ENCODE assay signal across 25 cellular contexts in genomic region chr1:69777423-69777822, GRCh38.
"Had no signal": no experiment of that assay in that cellular context is flagged by ENCODE, and none has a peak within 500 bp of the region (broad histone marks: within the 10 kb centered on the region; RNA-seq: fewer than 3 reads in every experiment).

No MANE protein-coding gene starts in this region.

- H3K36me3 ChIP-seq: ascending aorta, SJSA1 had no signal

- ATAC-seq: activated CD8-positive, alpha-beta T cell treated with anti-CD3 and anti-CD28 coated beads, Interleukin-2, amount 10 ng/mL, durations not matched to agents 7 days and 5 days; Panc1 had no signal

- H3K27me3 ChIP-seq: ascending aorta had no signal

- H3K9me3 ChIP-seq: ascending aorta, SJSA1, SK-N-SH had no signal

- H3K4me1 ChIP-seq: ascending aorta, SJSA1 had no signal

- DNase-seq: activated CD4-positive, alpha-beta T cell treated with anti-CD3 and anti-CD28 coated beads, Interleukin-2, amount 10 ng/mL, durations not matched to agents 7 days and 5 days; activated CD4-positive, alpha-beta T cell treated with anti-CD3 and anti-CD28 coated beads, Interleukin-2, amount 50 U/mL, for 48 hours; activated CD8-positive, alpha-beta T cell treated with anti-CD3 and anti-CD28 coated beads, Interleukin-2, amount 10 ng/mL, durations not matched to agents 7 days and 5 days; activated gamma-delta T cell; activated naive CD4-positive, alpha-beta T cell treated with Interleukin-2 at 50 U/mL for 16 hours; activated naive CD8-positive, alpha-beta T cell treated with anti-CD3 and anti-CD28 coated beads, Interleukin-2, amount 10 ng/mL, durations not matched to agents 7 days and 5 days; activated T-cell treated with anti-CD3 and anti-CD28 coated beads, Interleukin-2, amount 50 U/mL, for 24 hours; cerebellar nuclear complex; NCI-H1105 treated with DMSO at 0.1 percent for 48 hours; NCI-H1436; NCI-H1694; NCI-H1930; NCI-H2081 treated with DMSO at 0.1 percent for 48 hours; NCI-H2171 treated with DMSO at 0.1 percent for 48 hours; NCI-H2227 treated with DMSO at 0.1 percent for 48 hours; NCI-H446; NCI-H510A treated with DMSO at 0.1 percent for 48 hours; NCI-H526 treated with DMSO at 0.1 percent for 48 hours; NCI-H774; SHP77 treated with DMSO at 0.1 percent for 48 hours; SK-N-SH had no signal

- H3K4me3 ChIP-seq: ascending aorta, SJSA1 had no signal

- H3K27ac ChIP-seq: ascending aorta, KMS-11, SJSA1 had no signal
